Comparison of ENCODE assay signal across 9 cellular contexts in genomic region chr1:172343246-172344099, GRCh38.
A peak's percentile ranks its signal among the peaks of the same experiment; 100 is the strongest.
DNase-seq lines count a peak whose midpoint lies in the region; ATAC-seq and TF ChIP-seq lines count a peak whose summit lies in the region.
"Had no signal": no experiment of that assay in that cellular context is flagged by ENCODE, and none has a peak within 500 bp of the region (broad histone marks: within the 10 kb centered on the region; RNA-seq: fewer than 3 reads in every experiment).

No MANE protein-coding gene starts in this region.

- H3K9me3 ChIP-seq in SK-N-MC (ENCODE audit: low read depth, low read length) (no peaks in the 10 kb centered on the region), subcutaneous abdominal adipose tissue (ENCODE audit: control insufficient read depth in 5 of 5, low read length in 5 of 5) (peaks cover 0 to 4% (median 4%) of the 10 kb centered on the region in 5 donors)

- ATAC-seq in foreskin keratinocyte (peak; percentile 82), HG02763 (IDR thresholded peaks at IDR 0.05; ENCODE audit: unreplicated experiment) (no peak)

- H3K27ac Mint-ChIP-seq in activated T-cell treated with anti-CD3 and anti-CD28 coated beads, Interleukin-2, amount 50 U/mL, for 24 hours, result peak overlapping the region; percentile 80

- no peak for TF ChIP-seq CTCF in foreskin keratinocyte (conservative IDR thresholded peaks at IDR 0.05)

- H3K9ac ChIP-seq in SK-N-MC (ENCODE audit: insufficient read length), result peak overlapping the region; percentile 74
- peak overlapping the region in 2 of 5 donors; percentile 33 to 44 for H3K9ac ChIP-seq in subcutaneous abdominal adipose tissue (ENCODE audit: low read length in 5 of 5)

- DNase-seq in activated T-cell treated with anti-CD3 and anti-CD28 coated beads, Interleukin-2, amount 50 U/mL, for 24 hours, result no peak
- DNase-seq in activated T-cell treated with anti-CD3 and anti-CD28 coated beads for 4 hours, result no peak
- peak; percentile 56 for DNase-seq in SK-N-MC (ENCODE audit: low read depth, low spot score)
- peak; percentile 49 to 69 for DNase-seq in foreskin keratinocyte
- DNase-seq in NCI-H2171 treated with DMSO at 0.1 percent for 48 hours (lab: John Stamatoyannopoulos, UW), result no peak
- no peak for DNase-seq in NCI-H2227 (lab: John Stamatoyannopoulos, UW; ENCODE audit: unreplicated experiment)

- H3K4me3 ChIP-seq in SK-N-MC, result peak overlapping the region; percentile 49
- peak overlapping the region in 1 of 5 donors; percentile 3 for H3K4me3 ChIP-seq in subcutaneous abdominal adipose tissue (ENCODE audit: low read depth in 1 of 5, low read length in 5 of 5)

- H3K27me3 Mint-ChIP-seq in activated T-cell treated with anti-CD3 and anti-CD28 coated beads, Interleukin-2, amount 50 U/mL, for 24 hours, result no peaks in the 10 kb centered on the region
- H3K27me3 Mint-ChIP-seq: activated naive CD8-positive, alpha-beta T cell had no signal

- H3K27me3 ChIP-seq in foreskin keratinocyte, result no peaks in the 10 kb centered on the region
- H3K27me3 ChIP-seq in subcutaneous abdominal adipose tissue (ENCODE audit: control insufficient read depth in 5 of 5, insufficient read depth in 4 of 5, low read length in 5 of 5), result no peaks in the 10 kb centered on the region

- H3K4me1 ChIP-seq in foreskin keratinocyte (peaks cover 21% of the 10 kb centered on the region), subcutaneous abdominal adipose tissue (ENCODE audit: control insufficient read depth in 5 of 5, insufficient read depth in 5 of 5, low read length in 5 of 5) (peaks cover 0 to 13% (median 8%) of the 10 kb centered on the region in 5 donors)

- H3K9me3 Mint-ChIP-seq in activated T-cell treated with anti-CD3 and anti-CD28 coated beads, Interleukin-2, amount 50 U/mL, for 24 hours, result peaks cover 20% of the 10 kb centered on the region

- H3K36me3 ChIP-seq in SK-N-MC (ENCODE audit: insufficient read depth, low read length), result no peaks in the 10 kb centered on the region
- no peaks in the 10 kb centered on the region for H3K36me3 ChIP-seq in subcutaneous abdominal adipose tissue (ENCODE audit: control insufficient read depth in 5 of 5, insufficient read depth in 5 of 5, low read length in 5 of 5)

- peaks cover 6% of the 10 kb centered on the region for H3K36me3 Mint-ChIP-seq in activated T-cell treated with anti-CD3 and anti-CD28 coated beads, Interleukin-2, amount 50 U/mL, for 24 hours (ENCODE audit: low read depth)

- H3K27ac ChIP-seq in SK-N-MC, result peak overlapping the region; percentile 96
- H3K27ac ChIP-seq in foreskin keratinocyte, result peak overlapping the region; percentile 83
- H3K27ac ChIP-seq in subcutaneous abdominal adipose tissue (ENCODE audit: low read depth, low read length), result peak overlapping the region; percentile 38

- H3K4me1 Mint-ChIP-seq in activated T-cell treated with anti-CD3 and anti-CD28 coated beads, Interleukin-2, amount 50 U/mL, for 24 hours (ENCODE audit: low read depth), result peaks cover 59% of the 10 kb centered on the region

- H3K4me3 Mint-ChIP-seq in activated T-cell treated with anti-CD3 and anti-CD28 coated beads, Interleukin-2, amount 50 U/mL, for 24 hours, result peak overlapping the region; percentile 21
- H3K4me3 Mint-ChIP-seq: activated naive CD8-positive, alpha-beta T cell had no signal

Comparison
In these comparisons a context has a peak if more than half of its experiments do, and no peak if none do; other contexts are left out.
1. DNase-seq: peak in SK-N-MC (single experiment) and foreskin keratinocyte (2 of 2); none in activated T-cell treated with anti-CD3 and anti-CD28 coated beads, Interleukin-2, amount 50 U/mL, for 24 hours (single experiment), activated T-cell treated with anti-CD3 and anti-CD28 coated beads for 4 hours (single experiment), NCI-H2171 treated with DMSO at 0.1 percent for 48 hours (single experiment) and NCI-H2227 (single experiment).
2. H3K27ac ChIP-seq: peak in every context shown above with its lines; median percentile 96 in SK-N-MC; 83 in foreskin keratinocyte; 38 in subcutaneous abdominal adipose tissue.